In genomic region chr19:48745208-48745995, GRCh38 we compare ENCODE assay signal across 9 cellular contexts. TPM values are rescaled to one million over a fixed set of nuclear protein-coding genes. Genes with fewer than 3 reads are reported as not detected.
DNase-seq lines count a peak whose midpoint lies in the region; ATAC-seq and TF ChIP-seq lines count a peak whose summit lies in the region.
"Had no signal": no experiment of that assay in that cellular context is flagged by ENCODE, and none has a peak within 500 bp of the region (broad histone marks: within the 10 kb centered on the region; RNA-seq: fewer than 3 reads in every experiment).

No MANE protein-coding gene starts in this region.

- no peaks in the 10 kb centered on the region for H3K9me2 ChIP-seq in PC-9 (ENCODE audit: insufficient read depth)

- peaks cover 14 to 31% of the 10 kb centered on the region in 2 donors for H3K27me3 Mint-ChIP-seq in CD8-positive, alpha-beta memory T cell

- intact Hi-C loops in PC-9 (cut with micrococcal nuclease; ENCODE audit: unreplicated experiment) (no loop called here), left ventricle myocardium superior (cut with micrococcal nuclease) (no loop called here)

- H3K4me1 ChIP-seq in CD8-positive, alpha-beta memory T cell (ENCODE audit: insufficient read depth, low read length): peaks cover 19% of the 10 kb centered on the region
- no peaks in the 10 kb centered on the region; the same call in 1 of the 2 replicates for H3K4me1 ChIP-seq in PC-9 (replicated peaks; ENCODE audit: insufficient read depth)

- no peak for TF ChIP-seq CTCF in PC-9 (conservative IDR thresholded peaks at IDR 0.05)

- H3K79me2 ChIP-seq in PC-9 (ENCODE audit: low read depth): peaks cover 12% of the 10 kb centered on the region

- H3K4me1 Mint-ChIP-seq in CD8-positive, alpha-beta memory T cell: peaks cover 9 to 15% (median 10%) of the 10 kb centered on the region in 3 donors

- no peak overlapping the region for H3K4me2 ChIP-seq in PC-9

- peak in 4 of 5 donors; percentile 35 to 60 (median 40) for DNase-seq in CD8-positive, alpha-beta memory T cell
- DNase-seq in HS-27A (ENCODE audit: low read depth) (peak; percentile 55), PC-9 (peak; percentile 47 to 66), left ventricle myocardium superior (peak; percentile 60)
- peak in 1 of 2 donors; percentile 60 for DNase-seq in activated naive CD4-positive, alpha-beta T cell treated with anti-CD3 and anti-CD28 coated beads, Interleukin-2, amount 50 U/mL, for 72 hours (ENCODE audit: low spot score in 2 of 2)
- DNase-seq in stimulated activated CD4-positive, alpha-beta T cell treated with anti-CD3 and anti-CD28 coated beads, Interleukin-15, amount 100 ng/mL, for 24 hours: peak; percentile 69

- BruUV-seq in PC-9 (replicated peaks; lab: Mats Ljungman, UMichigan): no TSS peak

- peaks cover 0 to 2% (median 0%) of the 10 kb centered on the region in 3 donors for H3K36me3 Mint-ChIP-seq in CD8-positive, alpha-beta memory T cell
- no peaks in the 10 kb centered on the region for H3K36me3 Mint-ChIP-seq in activated naive CD4-positive, alpha-beta T cell treated with anti-CD3 and anti-CD28 coated beads, Interleukin-2, amount 50 U/mL, for 72 hours

- CTCF ChIA-PET in CD8-positive, alpha-beta memory T cell (lab: Charles Lee): no interaction called here
- CTCF ChIA-PET in PC-9 (lab: Charles Lee): interaction anchor here (0.6 kb wide), 1 partner anchor 12 kb away, joined by 9 read pairs; no protein-coding TSS in a partner anchor

- no peaks in the 10 kb centered on the region for H3K36me3 ChIP-seq in CD8-positive, alpha-beta memory T cell (ENCODE audit: insufficient read depth, low read length)
- 0 out of 2 replicates have a peak, but pooled peaks cover 5% of the 10 kb centered on the region for H3K36me3 ChIP-seq in PC-9 (ENCODE audit: low read depth)

- H3K27me3 ChIP-seq in CD8-positive, alpha-beta memory T cell (ENCODE audit: insufficient read depth, low read length, poor library complexity, severe bottlenecking): peaks cover 7% of the 10 kb centered on the region
- H3K27me3 ChIP-seq in PC-9 (ENCODE audit: insufficient read depth, low read depth): no peaks in the 10 kb centered on the region

- H3K9me3 Mint-ChIP-seq in CD8-positive, alpha-beta memory T cell: no peaks in the 10 kb centered on the region
- H3K9me3 Mint-ChIP-seq in activated naive CD4-positive, alpha-beta T cell treated with anti-CD3 and anti-CD28 coated beads, Interleukin-2, amount 50 U/mL, for 72 hours: no peaks in the 10 kb centered on the region

- no peak overlapping the region for H2AFZ ChIP-seq in PC-9

- peak; percentile 65 to 80 for ATAC-seq in activated naive CD4-positive, alpha-beta T cell treated with anti-CD3 and anti-CD28 coated beads, Interleukin-2, amount 50 U/mL, for 72 hours
- peak; percentile 34 for ATAC-seq in left ventricle myocardium superior
- ATAC-seq in HG03280 (IDR thresholded peaks at IDR 0.05; ENCODE audit: unreplicated experiment): no peak
- ATAC-seq in HG02763 (IDR thresholded peaks at IDR 0.05; ENCODE audit: unreplicated experiment): no peak

- peak overlapping the region in 1 of 8 donors; percentile 46 for H3K27ac Mint-ChIP-seq in CD8-positive, alpha-beta memory T cell
- H3K27ac Mint-ChIP-seq in activated naive CD4-positive, alpha-beta T cell treated with anti-CD3 and anti-CD28 coated beads, Interleukin-2, amount 50 U/mL, for 72 hours: no peak overlapping the region

- H3K27ac ChIP-seq in CD8-positive, alpha-beta memory T cell (ENCODE audit: low read depth, low read length): no peak overlapping the region
- no peak overlapping the region for H3K27ac ChIP-seq in PC-9

- no peaks in the 10 kb centered on the region for H4K20me1 ChIP-seq in PC-9 (ENCODE audit: insufficient read depth)

- POLR2A ChIA-PET in CD8-positive, alpha-beta memory T cell (lab: Charles Lee): no interaction called here
- POLR2A ChIA-PET in PC-9 (lab: Charles Lee; ENCODE audit: unreplicated experiment): interaction anchor here (0.6 kb wide), 1 partner anchor 274 kb away, joined by 3 read pairs; no protein-coding TSS in a partner anchor

- no peaks in the 10 kb centered on the region for H3K9me3 ChIP-seq in CD8-positive, alpha-beta memory T cell (ENCODE audit: low read length)
- H3K9me3 ChIP-seq in PC-9 (ENCODE audit: insufficient read depth, low read depth): no peaks in the 10 kb centered on the region

- H3F3A ChIP-seq in PC-9 (ENCODE audit: insufficient read depth, low read depth): peaks cover 16% of the 10 kb centered on the region

- no peak overlapping the region for H3K4me3 ChIP-seq in CD8-positive, alpha-beta memory T cell (ENCODE audit: low read length)
- no peak overlapping the region for H3K4me3 ChIP-seq in PC-9

- no peak overlapping the region for H3K4me3 Mint-ChIP-seq in CD8-positive, alpha-beta memory T cell

RNA-seq across cellular contexts. Expression of gene IZUMO1, which starts 1.3 kb away (rescaled TPM):
- total RNA-seq in CD8-positive, alpha-beta memory T cell: not detected
- polyA plus RNA-seq in CD8-positive, alpha-beta memory T cell: not detected
- total RNA-seq in PC-9 (2021) (2.2 and 3.0 TPM in 2 replicates), left ventricle myocardium superior (1.0 TPM)
- not detected for total RNA-seq in activated naive CD4-positive, alpha-beta T cell treated with anti-CD3 and anti-CD28 coated beads, Interleukin-2, amount 50 U/mL, for 72 hours
- total RNA-seq: urinary bladder had no signal
- polyA plus RNA-seq: urinary bladder had no signal

RNA-seq across cellular contexts. Expression of gene RASIP1, which starts 5.0 kb away (rescaled TPM):
- total RNA-seq in CD8-positive, alpha-beta memory T cell: under 1 TPM; 0.20 to 0.22 TPM
- polyA plus RNA-seq in CD8-positive, alpha-beta memory T cell: 0.09 TPM
- total RNA-seq in PC-9 (2021) (1.3 and 1.4 TPM in 2 replicates), left ventricle myocardium superior (13.7 TPM)
- total RNA-seq in activated naive CD4-positive, alpha-beta T cell treated with anti-CD3 and anti-CD28 coated beads, Interleukin-2, amount 50 U/mL, for 72 hours: under 1 TPM; 0.19 to 0.66 TPM

RNA-seq across cellular contexts. Expression of gene FUT1, which starts 7.0 kb away (rescaled TPM):
- under 1 TPM; 0.09 TPM for total RNA-seq in CD8-positive, alpha-beta memory T cell
- polyA plus RNA-seq in CD8-positive, alpha-beta memory T cell: not detected
- total RNA-seq in PC-9 (2021) (7.9 and 9.6 TPM in 2 replicates), left ventricle myocardium superior (1.6 TPM)
- under 1 TPM in 1 of 2 donors, not detected in 1; 0.41 TPM for total RNA-seq in activated naive CD4-positive, alpha-beta T cell treated with anti-CD3 and anti-CD28 coated beads, Interleukin-2, amount 50 U/mL, for 72 hours

RNA-seq across cellular contexts. Expression of gene FGF21, which starts 9.9 kb away (rescaled TPM):
- total RNA-seq in CD8-positive, alpha-beta memory T cell: not detected
- polyA plus RNA-seq in CD8-positive, alpha-beta memory T cell: not detected
- 0.41 and 0.78 TPM in 2 replicates for total RNA-seq in PC-9 (2021)
- not detected for total RNA-seq in activated naive CD4-positive, alpha-beta T cell treated with anti-CD3 and anti-CD28 coated beads, Interleukin-2, amount 50 U/mL, for 72 hours
- not detected for total RNA-seq in left ventricle myocardium superior
- total RNA-seq: urinary bladder had no signal
- polyA plus RNA-seq: urinary bladder had no signal

RNA-seq across cellular contexts. Expression of gene MAMSTR, which starts 25.9 kb away (rescaled TPM):
- total RNA-seq in CD8-positive, alpha-beta memory T cell: under 1 TPM; 0.68 to 0.69 TPM
- polyA plus RNA-seq in CD8-positive, alpha-beta memory T cell: 0.40 TPM
- 2.6 and 3.9 TPM in 2 replicates for total RNA-seq in PC-9 (2021)
- total RNA-seq in activated naive CD4-positive, alpha-beta T cell treated with anti-CD3 and anti-CD28 coated beads, Interleukin-2, amount 50 U/mL, for 72 hours: 1 to 10 TPM; 1.1 to 1.4 TPM
- 3.0 TPM for total RNA-seq in left ventricle myocardium superior

Comparison
In these comparisons a context has a peak if more than half of its experiments do, and no peak if none do; other contexts are left out.
1. ATAC-seq: peak in activated naive CD4-positive, alpha-beta T cell treated with anti-CD3 and anti-CD28 coated beads, Interleukin-2, amount 50 U/mL, for 72 hours (2 of 2) and left ventricle myocardium superior (single experiment); none in HG03280 (single experiment) and HG02763 (single experiment).